ENCODE assay signal across 8 cellular contexts in the genomic region with DNA sequence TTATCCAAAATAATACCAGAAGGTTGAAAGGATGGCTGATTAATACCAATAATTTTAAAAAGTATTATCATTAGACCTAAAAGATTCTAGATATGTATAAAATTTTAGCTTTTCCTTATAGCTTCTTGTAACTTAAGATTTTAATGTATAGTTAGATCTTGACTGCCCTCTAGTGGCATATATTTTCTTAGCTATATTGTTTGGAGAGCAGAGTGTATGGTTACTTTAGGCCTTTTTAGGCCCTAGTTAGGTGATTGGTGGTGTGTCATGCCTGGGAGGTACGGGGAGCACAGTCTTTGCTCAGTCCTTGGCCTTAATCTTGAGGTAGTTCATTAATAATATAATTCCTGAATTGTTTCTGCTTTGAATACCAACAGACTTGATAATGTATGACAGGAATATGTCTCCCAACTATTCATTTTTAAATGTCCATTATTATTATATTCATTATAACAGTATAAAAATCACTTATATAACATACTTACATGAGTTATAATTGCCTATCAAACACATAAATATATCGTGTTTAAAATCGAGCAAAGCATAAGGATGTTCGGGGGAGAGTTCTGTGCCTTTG.
DNase-seq lines count a peak whose midpoint lies in the region; ATAC-seq and TF ChIP-seq lines count a peak whose summit lies in the region.

No MANE protein-coding gene starts in this region.

- no peaks in the 10 kb centered on the region for H3K36me3 Mint-ChIP-seq in stimulated activated memory B cell treated with anti-CD40 and anti-IgM and Interleukin-4, amounts not matched to agents 10 μg/mL and 1 μg/mL and 100 μg/mL, for 72 hours

- peaks cover 8% of the 10 kb centered on the region for H3K4me1 ChIP-seq in cardiac muscle cell (ENCODE audit: low read depth)
- H3K4me1 ChIP-seq in right cardiac atrium (ENCODE audit: control insufficient read depth, insufficient read depth, low read length) = peaks cover 2% of the 10 kb centered on the region
- H3K4me1 ChIP-seq in Karpas-422 (ENCODE audit: low read length) = no peaks in the 10 kb centered on the region

- no peaks in the 10 kb centered on the region for H4K20me1 ChIP-seq in Karpas-422 (ENCODE audit: insufficient read depth, low read depth, low read length)

- peak; percentile 59 for TF ChIP-seq CTCF in cardiac muscle cell (IDR thresholded peaks at IDR 0.05; ENCODE audit: low read depth, low read length)

- no peak for ATAC-seq in right cardiac atrium
- ATAC-seq in stimulated activated memory B cell treated with anti-CD40 and anti-IgM and Interleukin-4, amounts not matched to agents 10 μg/mL and 1 μg/mL and 100 μg/mL, for 72 hours = no peak

- 50% methylated on average over 4 of the region's 4 CpGs for WGBS in right cardiac atrium

- DNase-seq in cardiac muscle cell (ENCODE audit: low read depth in 1 of 2, low spot score in 1 of 2) = peak; percentile 80 to 85
- DNase-seq in right cardiac atrium = no peak
- peak; percentile 55 for DNase-seq in H4 (ENCODE audit: low spot score)
- peak; percentile 92 for DNase-seq in Karpas-422
- DNase-seq in OCI-M2 (lab: John Stamatoyannopoulos, UW; ENCODE audit: unreplicated experiment) = peak; percentile 18
- peak; percentile 84 for DNase-seq in dedifferentiated amniotic fluid mesenchymal stem cell (ENCODE audit: extremely low spot score)
- DNase-seq in myocyte (ENCODE audit: low read depth) = peak; percentile 45

- peaks cover 11% of the 10 kb centered on the region for H3K9me3 Mint-ChIP-seq in stimulated activated memory B cell treated with anti-CD40 and anti-IgM and Interleukin-4, amounts not matched to agents 10 μg/mL and 1 μg/mL and 100 μg/mL, for 72 hours

- no peak overlapping the region for H3K4me2 ChIP-seq in Karpas-422 (ENCODE audit: low read depth, low read length, poor library complexity, severe bottlenecking)

- no peak overlapping the region for H3K27ac Mint-ChIP-seq in stimulated activated memory B cell treated with anti-CD40 and anti-IgM and Interleukin-4, amounts not matched to agents 10 μg/mL and 1 μg/mL and 100 μg/mL, for 72 hours

- intact Hi-C loops in right cardiac atrium (cut with DNase I) = no loop called here

- H3K79me2 ChIP-seq in Karpas-422 (ENCODE audit: low read length) = no peaks in the 10 kb centered on the region

- peaks cover 14% of the 10 kb centered on the region for H3K27me3 Mint-ChIP-seq in stimulated activated memory B cell treated with anti-CD40 and anti-IgM and Interleukin-4, amounts not matched to agents 10 μg/mL and 1 μg/mL and 100 μg/mL, for 72 hours

- no peak overlapping the region for H3K4me3 ChIP-seq in cardiac muscle cell
- H3K4me3 ChIP-seq in right cardiac atrium (ENCODE audit: low read length) = no peak overlapping the region
- H3K4me3 ChIP-seq in Karpas-422 (ENCODE audit: low read length) = no peak overlapping the region

- no peak overlapping the region for H3K9ac ChIP-seq in Karpas-422 (ENCODE audit: low read length)

- H3K4me3 Mint-ChIP-seq in stimulated activated memory B cell treated with anti-CD40 and anti-IgM and Interleukin-4, amounts not matched to agents 10 μg/mL and 1 μg/mL and 100 μg/mL, for 72 hours = no peak overlapping the region

- H2AFZ ChIP-seq in Karpas-422 (ENCODE audit: low read length) = no peak overlapping the region

- no peaks in the 10 kb centered on the region for H3K27me3 ChIP-seq in cardiac muscle cell
- H3K27me3 ChIP-seq in right cardiac atrium (ENCODE audit: control insufficient read depth, insufficient read depth) = no peaks in the 10 kb centered on the region
- H3K27me3 ChIP-seq in Karpas-422 (ENCODE audit: low read length) = no peaks in the 10 kb centered on the region

- H3K9me2 ChIP-seq in Karpas-422 (replicated peaks; ENCODE audit: insufficient read depth, low read length) = no peaks in the 10 kb centered on the region

- no peaks in the 10 kb centered on the region for H3K9me3 ChIP-seq in cardiac muscle cell (ENCODE audit: low read depth)
- H3K9me3 ChIP-seq in right cardiac atrium (ENCODE audit: control insufficient read depth, low read length) = no peaks in the 10 kb centered on the region
- H3K9me3 ChIP-seq in Karpas-422 (ENCODE audit: low read length) = no peaks in the 10 kb centered on the region

- no peaks in the 10 kb centered on the region for H3K4me1 Mint-ChIP-seq in stimulated activated memory B cell treated with anti-CD40 and anti-IgM and Interleukin-4, amounts not matched to agents 10 μg/mL and 1 μg/mL and 100 μg/mL, for 72 hours

- H3K27ac ChIP-seq in cardiac muscle cell (no peak overlapping the region), right cardiac atrium (ENCODE audit: low read length) (no peak overlapping the region), Karpas-422 (ENCODE audit: low read length) (no peak overlapping the region)

- peaks cover 22% of the 10 kb centered on the region for H3K36me3 ChIP-seq in cardiac muscle cell
- H3K36me3 ChIP-seq in Karpas-422 (ENCODE audit: insufficient read depth, low read length) = no peaks in the 10 kb centered on the region

Comparison
In these comparisons a context has a peak if more than half of its experiments do, and no peak if none do; other contexts are left out.
1. DNase-seq: peak in cardiac muscle cell (2 of 2), H4 (single experiment), Karpas-422 (single experiment), OCI-M2 (single experiment), dedifferentiated amniotic fluid mesenchymal stem cell (single experiment) and myocyte (single experiment); none in right cardiac atrium (0 of 3).